Comparison of ENCODE assay signal across 30 cellular contexts in the genomic region with DNA sequence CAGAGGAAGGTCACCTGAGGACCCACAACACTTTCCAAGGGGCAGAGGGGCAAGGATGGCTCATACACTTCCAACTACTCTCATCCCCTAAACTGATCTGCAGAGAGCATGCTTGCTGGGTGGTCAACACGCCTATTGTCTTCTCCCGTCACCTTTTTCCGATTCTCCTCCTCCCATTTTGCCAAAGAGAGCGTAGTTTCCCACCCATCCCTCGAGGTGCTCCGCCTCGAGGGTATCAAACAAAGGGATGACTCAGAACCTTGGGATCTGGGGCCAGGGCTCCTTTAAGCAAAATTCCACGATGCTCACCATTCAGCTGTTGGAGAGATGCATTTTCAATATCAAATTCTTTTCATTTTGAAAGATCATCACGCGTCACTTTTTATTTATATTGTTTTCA.
DNase-seq lines count a peak whose midpoint lies in the region; ATAC-seq, FAIRE-seq and TF ChIP-seq lines count a peak whose summit lies in the region.
"Had no signal": no experiment of that assay in that cellular context is flagged by ENCODE, and none has a peak within 500 bp of the region (broad histone marks: within the 10 kb centered on the region; RNA-seq: fewer than 3 reads in every experiment).

No MANE protein-coding gene starts in this region.

- peak overlapping the region; percentile 72; the same call in 1 of the 2 replicates for H3K18ac ChIP-seq in H1 (ENCODE audit: extremely low read depth, low read length)
- no peak overlapping the region for H3K18ac ChIP-seq in neuronal stem cell (ENCODE audit: low read length)

- no peaks in the 10 kb centered on the region for H3K27me3 ChIP-seq in GM23338 (ENCODE audit: insufficient read depth)
- no peaks in the 10 kb centered on the region for H3K27me3 ChIP-seq in HUES64 (ENCODE audit: insufficient read depth, low read length)
- no peaks in the 10 kb centered on the region for H3K27me3 ChIP-seq in H1 (replicated peaks in 1 of 4; ENCODE audit: control insufficient read depth in 3 of 4, extremely low read depth in 1 of 4, insufficient read depth in 3 of 4, low read length in 3 of 4)
- no peaks in the 10 kb centered on the region for H3K27me3 ChIP-seq in neuronal stem cell (ENCODE audit: control insufficient read depth in 3 of 3, insufficient read depth in 3 of 3, low read depth in 1 of 3, low read length in 3 of 3)
- no peaks in the 10 kb centered on the region for H3K27me3 ChIP-seq in uterus
- H3K27me3 ChIP-seq: BLaER1 treated with 17β-estradiol and CSF1 and Interleukin-3, amounts not matched to agents 10 nM and 100 nM; colonic mucosa; right lobe of liver had no signal

- intact Hi-C loops in OCI-LY7 (cut with micrococcal nuclease; ENCODE audit: unreplicated experiment): no loop called here
- intact Hi-C loops in uterus (cut with DNase I; ENCODE audit: low total_unique reads): loop anchor here (10.0 kb wide), 1 partner anchor 508 kb away; a partner anchor contains a TSS

- H3K9me2 ChIP-seq in GM23338 (ENCODE audit: insufficient read depth): no peaks in the 10 kb centered on the region
- H3K9me2 ChIP-seq in OCI-LY7 (ENCODE audit: insufficient read depth, low read length): no peaks in the 10 kb centered on the region

- H3K9me3 ChIP-seq in HUES64 (ENCODE audit: insufficient read depth, low read depth, low read length): no peaks in the 10 kb centered on the region; the same call in none of the 2 replicates
- peaks cover 0 to under 1% of the 10 kb centered on the region in 2 experiments; a peak in 1 of 4 replicates for H3K9me3 ChIP-seq in H1 (ENCODE audit: insufficient read depth in 2 of 2, low read depth in 1 of 2, low read length in 1 of 2)
- no peaks in the 10 kb centered on the region for H3K9me3 ChIP-seq in neuronal stem cell (replicated peaks in 1 of 2; ENCODE audit: control insufficient read depth in 2 of 2, insufficient read depth in 1 of 2, low read depth in 1 of 2, low read length in 2 of 2)
- H3K9me3 ChIP-seq in OCI-LY7 (ENCODE audit: low read length): no peaks in the 10 kb centered on the region
- H3K9me3 ChIP-seq in uterus: no peaks in the 10 kb centered on the region
- H3K9me3 ChIP-seq: colonic mucosa, neutrophil, right lobe of liver had no signal

- H3K23ac ChIP-seq in H1 (ENCODE audit: insufficient read length): no peak overlapping the region
- H3K23ac ChIP-seq in neuronal stem cell (ENCODE audit: low read depth, low read length, poor library complexity): no peak overlapping the region

- H2BK120ac ChIP-seq in H1 (replicated peaks; ENCODE audit: low read depth, low read length) (peak overlapping the region; percentile 81), neuronal stem cell (ENCODE audit: low read depth, low read length) (no peak overlapping the region)

- H4K8ac ChIP-seq in H1 (ENCODE audit: extremely low read depth, insufficient read depth, low read length) (no peak overlapping the region), neuronal stem cell (ENCODE audit: low read depth, low read length) (no peak overlapping the region)

- no peak overlapping the region for H3K4ac ChIP-seq in H1 (replicated peaks; ENCODE audit: insufficient read length, low read depth, low read length)
- H3K4ac ChIP-seq in neuronal stem cell (ENCODE audit: low read length): no peak overlapping the region

- H3K4me3 ChIP-seq in GM23338 (no peak overlapping the region), HUES64 (ENCODE audit: low read length) (no peak overlapping the region), H1 (ENCODE audit: extremely low read depth in 1 of 4, insufficient read depth in 2 of 4, low read depth in 3 of 4, low read length in 4 of 4) (no peak overlapping the region; a peak in 1 of 8 replicates), neuronal stem cell (ENCODE audit: low read length in 2 of 2) (no peak overlapping the region), OCI-LY7 (ENCODE audit: low read depth, low read length, poor library complexity, severe bottlenecking) (no peak overlapping the region), uterus (no peak overlapping the region)
- H3K4me3 ChIP-seq: BLaER1 treated with 17β-estradiol and CSF1 and Interleukin-3, amounts not matched to agents 10 nM and 100 nM; colonic mucosa; right lobe of liver had no signal

- H2AFZ ChIP-seq in GM23338 (no peak overlapping the region), H1 (ENCODE audit: low read length) (no peak overlapping the region), neuronal stem cell (ENCODE audit: low read length) (no peak overlapping the region), OCI-LY7 (ENCODE audit: low read length) (no peak overlapping the region)

- POLR2A ChIA-PET in H1 (lab: Charles Lee; ENCODE audit: partially characterized antibody): no interaction called here
- POLR2A ChIA-PET in OCI-LY7 (lab: Charles Lee): no interaction called here

- H2AK5ac ChIP-seq in H1 (ENCODE audit: low read depth, low read length): peak overlapping the region; percentile 76; the same call in 1 of the 2 replicates
- H2AK5ac ChIP-seq in neuronal stem cell (ENCODE audit: low read depth, low read length): no peak overlapping the region

- peak overlapping the region; percentile 50; the same call in 1 of the 2 replicates for H3K27ac Mint-ChIP-seq in GM23338
- H3K27ac Mint-ChIP-seq: activated CD4-positive, alpha-beta memory T cell treated with anti-CD3 and anti-CD28 coated beads, Interleukin-2, amount 10 ng/mL, durations not matched to agents 7 days and 5 days; activated naive CD4-positive, alpha-beta T cell treated with anti-CD3 and anti-CD28 coated beads, Interleukin-2, amount 50 U/mL, for 72 hours; activated T-helper 2 cell treated with anti-CD3 and anti-CD28 coated beads, Interferon-gamma antibody, Interleukin-2, Interleukin-4, amounts not matched to agents 10 μg/mL and 5 μg/mL and 100 μg/mL, durations not matched to agents 14 hours and 24 hours and 36 hours; stimulated activated effector memory CD8-positive, alpha-beta T cell treated with anti-CD3 and anti-CD28 coated beads, Interleukin-12 subunit alpha, Interleukin-12 subunit beta, amount 100 ng/mL, for 72 hours; T-helper 1 cell treated with Interleukin-12 subunit alpha and Interleukin-12 subunit beta and Interleukin-4 antibody, amounts not matched to agents 30 μg/mL and 1 μg/mL, for 36 hours had no signal

- H3K27ac ChIP-seq in GM23338 (ENCODE audit: low read depth): peak overlapping the region; percentile 11; the same call in 1 of the 2 replicates
- H3K27ac ChIP-seq in HUES64 (ENCODE audit: low read depth, low read length): peak overlapping the region; percentile 69; the same call in 1 of the 2 replicates
- H3K27ac ChIP-seq in H1 (ENCODE audit: low read depth, low read length): no peak overlapping the region
- no peak overlapping the region for H3K27ac ChIP-seq in neuronal stem cell (replicated peaks; ENCODE audit: low read length)
- no peak overlapping the region for H3K27ac ChIP-seq in OCI-LY7 (ENCODE audit: low read depth, low read length, poor library complexity, severe bottlenecking)
- H3K27ac ChIP-seq in uterus: no peak overlapping the region
- H3K27ac ChIP-seq: BLaER1 treated with 17β-estradiol and CSF1 and Interleukin-3, amounts not matched to agents 10 nM and 100 nM; colonic mucosa; neutrophil; right lobe of liver had no signal

- peak overlapping the region; percentile 76; the same call in 1 of the 2 replicates for H2BK5ac ChIP-seq in H1 (ENCODE audit: low read depth, low read length)
- H2BK5ac ChIP-seq in neuronal stem cell (ENCODE audit: low read length): no peak overlapping the region

- DNase-seq in GM23338 (ENCODE audit: low spot score) (peak; percentile 76), H1 (ENCODE audit: low read depth in 1 of 2, low spot score in 2 of 2) (peak in 1 of 2 experiments; percentile 70), neuronal stem cell (ENCODE audit: low spot score) (peak; percentile 20), COR-L47 (lab: John Stamatoyannopoulos, UW) (no peak), OCI-LY7 (ENCODE audit: low spot score) (no peak), uterus (no peak)
- DNase-seq: activated CD4-positive, alpha-beta memory T cell treated with anti-CD3 and anti-CD28 coated beads, Interleukin-2, amount 10 ng/mL, durations not matched to agents 7 days and 5 days; activated CD4-positive, CD25-positive, alpha-beta regulatory T cell treated with anti-CD3 and anti-CD28 coated beads, Interleukin-2, amount 50 U/mL, for 72 hours; activated CD8-positive, alpha-beta memory T cell treated with anti-CD3 and anti-CD28 coated beads, Interleukin-2, amount 50 U/mL, for 48 hours; colonic mucosa; DND-41; effector memory CD4-positive, alpha-beta T cell; head of caudate nucleus; Kasumi-1; left colon; NCI-H1694; NCI-H524 treated with DMSO at 0.1 percent for 48 hours; NK-92 treated with Interleukin-12 subunit alpha and Interleukin-12 subunit beta, amount 100 ng/mL, for 24 hours; right lobe of liver; stimulated activated CD4-positive, alpha-beta T cell treated with anti-CD3 and anti-CD28 coated beads, Interleukin-12 subunit alpha, Interleukin-12 subunit beta, amount 100 ng/mL, for 4 hours; stimulated activated CD4-positive, alpha-beta T cell treated with anti-CD3 and anti-CD28 coated beads, Interleukin-4, amount 100 ng/mL, for 24 hours had no signal

- no TSS peak for BruUV-seq in OCI-LY7 (replicated peaks; lab: Mats Ljungman, UMichigan)

- no peak for TF ChIP-seq POLR2A in H1 (IDR thresholded peaks at IDR 0.05; ENCODE audit: control extremely low read depth in 1 of 2, low read depth in 2 of 2, low read length in 2 of 2)
- TF ChIP-seq POLR2A in uterus (IDR thresholded peaks at IDR 0.05): no peak

- TF ChIP-seq EP300 in H1 (IDR thresholded peaks at IDR 0.05; ENCODE audit: borderline replicate concordance in 1 of 2, low read depth in 2 of 2, low read length in 2 of 2): no peak

- ATAC-seq in GM23338: peak; percentile 23; the same call in 2 of the 3 replicates
- ATAC-seq: activated naive CD4-positive, alpha-beta T cell treated with anti-CD3 and anti-CD28 coated beads, Interleukin-2, amount 50 U/mL, for 72 hours; left colon; right lobe of liver; stimulated activated effector memory CD8-positive, alpha-beta T cell treated with anti-CD3 and anti-CD28 coated beads, Interleukin-12 subunit alpha, Interleukin-12 subunit beta, amount 100 ng/mL, for 72 hours had no signal

- peak overlapping the region; percentile 95 for H2BK20ac ChIP-seq in H1 (ENCODE audit: low read length)

- H3K4me3 Mint-ChIP-seq in GM23338: no peak overlapping the region; the same call in 2 of the 3 replicates
- H3K4me3 Mint-ChIP-seq: activated CD4-positive, alpha-beta memory T cell treated with anti-CD3 and anti-CD28 coated beads, Interleukin-2, amount 10 ng/mL, durations not matched to agents 7 days and 5 days; stimulated activated effector memory CD8-positive, alpha-beta T cell treated with anti-CD3 and anti-CD28 coated beads, Interleukin-12 subunit alpha, Interleukin-12 subunit beta, amount 100 ng/mL, for 72 hours; T-helper 1 cell treated with Interleukin-12 subunit alpha and Interleukin-12 subunit beta and Interleukin-4 antibody, amounts not matched to agents 30 μg/mL and 1 μg/mL, for 36 hours; type B pancreatic cell had no signal

- H2BK12ac ChIP-seq in H1 (ENCODE audit: low read depth, low read length): peak overlapping the region; percentile 97
- H2BK12ac ChIP-seq in neuronal stem cell (ENCODE audit: low read length): no peak overlapping the region

- peaks cover 2% of the 10 kb centered on the region; the same call in 1 of the 2 replicates for H3K23me2 ChIP-seq in H1 (ENCODE audit: low read depth, low read length)

- H3K36me3 ChIP-seq in GM23338 (ENCODE audit: insufficient read depth) (no peaks in the 10 kb centered on the region), HUES64 (ENCODE audit: insufficient read depth, low read length) (no peaks in the 10 kb centered on the region), H1 (ENCODE audit: control insufficient read depth in 2 of 4, insufficient read depth in 4 of 4, low read length in 3 of 4) (no peaks in the 10 kb centered on the region), neuronal stem cell (replicated peaks in 1 of 2; ENCODE audit: control insufficient read depth in 2 of 2, insufficient read depth in 2 of 2, low read length in 2 of 2) (no peaks in the 10 kb centered on the region), OCI-LY7 (ENCODE audit: insufficient read depth, low read length) (no peaks in the 10 kb centered on the region), uterus (no peaks in the 10 kb centered on the region)
- H3K36me3 ChIP-seq: BLaER1 treated with 17β-estradiol and CSF1 and Interleukin-3, amounts not matched to agents 10 nM and 100 nM; colonic mucosa; neutrophil; right lobe of liver had no signal

- no peak overlapping the region for H3K56ac ChIP-seq in H1 (replicated peaks; ENCODE audit: insufficient read length, low read depth, low read length)

- FAIRE-seq in H1 (lab: Jason Lieb, UNC): no peak
- FAIRE-seq: GM12892 had no signal

- no peaks in the 10 kb centered on the region for H3F3A ChIP-seq in GM23338 (replicated peaks; ENCODE audit: low read depth)

- peaks cover 11% of the 10 kb centered on the region for H3K27me3 Mint-ChIP-seq in GM23338 (ENCODE audit: insufficient read depth, low read depth, poor library complexity)

- H4K5ac ChIP-seq in H1 (ENCODE audit: insufficient read length, low read depth, low read length): no peak overlapping the region

- no peak overlapping the region for H3K9ac ChIP-seq in HUES64 (ENCODE audit: low read depth, low read length)
- no peak overlapping the region for H3K9ac ChIP-seq in H1 (replicated peaks in 1 of 4; ENCODE audit: extremely low read depth in 1 of 4, low read depth in 3 of 4, low read length in 3 of 4)
- no peak overlapping the region for H3K9ac ChIP-seq in neuronal stem cell (ENCODE audit: low read depth, low read length, poor library complexity)
- H3K9ac ChIP-seq: BLaER1 treated with 17β-estradiol and CSF1 and Interleukin-3, amounts not matched to agents 10 nM and 100 nM had no signal

- H4K20me1 ChIP-seq in GM23338 (replicated peaks; ENCODE audit: insufficient read depth) (no peaks in the 10 kb centered on the region), H1 (replicated peaks in 1 of 2; ENCODE audit: control insufficient read depth in 1 of 2, insufficient read depth in 2 of 2, low read length in 2 of 2) (no peaks in the 10 kb centered on the region), OCI-LY7 (ENCODE audit: insufficient read depth, low read length) (no peaks in the 10 kb centered on the region)
- H4K20me1 ChIP-seq: BLaER1 treated with 17β-estradiol and CSF1 and Interleukin-3, amounts not matched to agents 10 nM and 100 nM had no signal

- H2BK15ac ChIP-seq in H1 (ENCODE audit: low read length): no peak overlapping the region
- H2BK15ac ChIP-seq in neuronal stem cell (ENCODE audit: low read length): no peak overlapping the region

- peak overlapping the region; percentile 32 for H4K91ac ChIP-seq in H1 (replicated peaks; ENCODE audit: insufficient read length, low read length)
- H4K91ac ChIP-seq in neuronal stem cell (ENCODE audit: low read depth, low read length, poor library complexity): no peak overlapping the region

- CTCF ChIA-PET in H1 (lab: Charles Lee; ENCODE audit: partially characterized antibody) (interaction anchor here (1.4 to 1.7 kb wide), 2 partner anchors 328 to 616 kb away, joined by 5 read pairs; no protein-coding TSS in a partner anchor), OCI-LY7 (lab: Charles Lee; ENCODE audit: unreplicated experiment) (no interaction called here)

- TF ChIP-seq RAD21 in H1 (IDR thresholded peaks at IDR 0.05 in 1 of 2, conservative IDR thresholded peaks at IDR 0.05 in 1 of 2; ENCODE audit: low read depth in 2 of 2, low read length in 2 of 2): no peak

- H3K79me2 ChIP-seq in GM23338 (replicated peaks; ENCODE audit: insufficient read depth): no peaks in the 10 kb centered on the region
- H3K79me2 ChIP-seq in H1 (ENCODE audit: control insufficient read depth in 1 of 2, insufficient read depth in 2 of 2, low read length in 2 of 2): no peaks in the 10 kb centered on the region
- no peaks in the 10 kb centered on the region for H3K79me2 ChIP-seq in OCI-LY7 (ENCODE audit: insufficient read depth, low read depth, low read length)

- H3K14ac ChIP-seq in H1 (ENCODE audit: insufficient read length) (no peak overlapping the region), neuronal stem cell (ENCODE audit: low read length) (no peak overlapping the region)

- WGBS in HUES64: 18% methylated on average over 8 of the region's 10 CpGs
- 54% methylated on average over 10 of the region's 10 CpGs; no CpG with 5 or more reads in 1 of the 2 experiments for WGBS in H1 (ENCODE audit: extremely low coverage in 1 of 2, insufficient coverage in 1 of 2, insufficient read length in 1 of 2, insufficient replicate concordance in 2 of 2, low coverage in 1 of 2, low lambda C conversion rate in 2 of 2, missing lambda C conversion rate in 1 of 2), 2 experiments
- WGBS in neuronal stem cell (ENCODE audit: extremely low coverage in 2 of 2, insufficient read length in 2 of 2, insufficient replicate concordance in 1 of 2), 2 donors: no CpG with 5 or more reads among the region's 10 CpGs

- H3K4me1 Mint-ChIP-seq in GM23338: peaks cover 52% of the 10 kb centered on the region
- H3K4me1 Mint-ChIP-seq: activated CD4-positive, alpha-beta memory T cell treated with anti-CD3 and anti-CD28 coated beads, Interleukin-2, amount 10 ng/mL, durations not matched to agents 7 days and 5 days; stimulated activated effector memory CD8-positive, alpha-beta T cell treated with anti-CD3 and anti-CD28 coated beads, Interleukin-12 subunit alpha, Interleukin-12 subunit beta, amount 100 ng/mL, for 72 hours had no signal

- H3K36me3 Mint-ChIP-seq in GM23338 (ENCODE audit: low read depth): no peaks in the 10 kb centered on the region; the same call in 2 of the 3 replicates
- H3K36me3 Mint-ChIP-seq: activated naive CD4-positive, alpha-beta T cell treated with anti-CD3 and anti-CD28 coated beads, Interleukin-2, amount 50 U/mL, for 72 hours; stimulated activated effector memory CD8-positive, alpha-beta T cell treated with anti-CD3 and anti-CD28 coated beads, Interleukin-12 subunit alpha, Interleukin-12 subunit beta, amount 100 ng/mL, for 72 hours; type B pancreatic cell had no signal

- H3K9me3 Mint-ChIP-seq in GM23338: no peaks in the 10 kb centered on the region
- H3K9me3 Mint-ChIP-seq: activated CD4-positive, alpha-beta memory T cell treated with anti-CD3 and anti-CD28 coated beads, Interleukin-2, amount 10 ng/mL, durations not matched to agents 7 days and 5 days; activated naive CD4-positive, alpha-beta T cell treated with anti-CD3 and anti-CD28 coated beads, Interleukin-2, amount 50 U/mL, for 72 hours; activated T-helper 2 cell treated with anti-CD3 and anti-CD28 coated beads, Interferon-gamma antibody, Interleukin-2, Interleukin-4, amounts not matched to agents 10 μg/mL and 5 μg/mL and 100 μg/mL, durations not matched to agents 14 hours and 24 hours and 36 hours; stimulated activated effector memory CD8-positive, alpha-beta T cell treated with anti-CD3 and anti-CD28 coated beads, Interleukin-12 subunit alpha, Interleukin-12 subunit beta, amount 100 ng/mL, for 72 hours; T-helper 1 cell treated with Interleukin-12 subunit alpha and Interleukin-12 subunit beta and Interleukin-4 antibody, amounts not matched to agents 30 μg/mL and 1 μg/mL, for 36 hours; type B pancreatic cell had no signal

- H3K4me2 ChIP-seq in GM23338 (peak overlapping the region; percentile 63), H1 (ENCODE audit: insufficient read depth in 1 of 2, low read depth in 2 of 2, low read length in 2 of 2) (peak overlapping the region; percentile 25 to 52; a peak in 3 of 4 replicates), neuronal stem cell (ENCODE audit: insufficient read depth, low read length, poor library complexity, severe bottlenecking) (no peak overlapping the region), OCI-LY7 (ENCODE audit: low read length) (no peak overlapping the region)
- H3K4me2 ChIP-seq: BLaER1 treated with 17β-estradiol and CSF1 and Interleukin-3, amounts not matched to agents 10 nM and 100 nM had no signal

- TF ChIP-seq CTCF in GM23338 (conservative IDR thresholded peaks at IDR 0.05; ENCODE audit: low read depth in 2 of 2): no peak
- TF ChIP-seq CTCF in H1 (IDR thresholded peaks at IDR 0.05; ENCODE audit: control extremely low read depth in 1 of 3, insufficient read depth in 1 of 3, low read depth in 1 of 3, low read length in 3 of 3): no peak
- TF ChIP-seq CTCF in OCI-LY7 (conservative IDR thresholded peaks at IDR 0.05; ENCODE audit: low read length): no peak
- TF ChIP-seq CTCF in uterus (IDR thresholded peaks at IDR 0.05): no peak

- H3K4me1 ChIP-seq in GM23338 (ENCODE audit: insufficient read depth) (peaks cover 47% of the 10 kb centered on the region), HUES64 (ENCODE audit: insufficient read depth, low read length) (peaks cover 58% of the 10 kb centered on the region), H1 (replicated peaks in 1 of 4; ENCODE audit: control insufficient read depth in 3 of 4, insufficient read depth in 4 of 4, low read length in 3 of 4) (peaks cover 6 to 23% (median 11%) of the 10 kb centered on the region in 4 experiments), neuronal stem cell (ENCODE audit: control insufficient read depth in 2 of 2, insufficient read depth in 1 of 2, low read depth in 1 of 2, low read length in 2 of 2) (peaks cover 30 to 32% of the 10 kb centered on the region in 2 donors), OCI-LY7 (ENCODE audit: insufficient read depth, low read length, poor library complexity, severe bottlenecking) (no peaks in the 10 kb centered on the region), uterus (peaks cover 0 to 6% of the 10 kb centered on the region in 2 donors)
- H3K4me1 ChIP-seq: colonic mucosa, right lobe of liver had no signal

- H3K79me1 ChIP-seq in H1 (ENCODE audit: low read depth, low read length) (no peaks in the 10 kb centered on the region), neuronal stem cell (ENCODE audit: low read depth, low read length) (no peaks in the 10 kb centered on the region)

Comparison
In these comparisons a context has a peak if more than half of its experiments do, and no peak if none do; other contexts are left out.
1. DNase-seq: peak in GM23338 (single experiment) and neuronal stem cell (single experiment); none in COR-L47 (single experiment), OCI-LY7 (single experiment) and uterus (0 of 2).
2. H3K27ac ChIP-seq: peak in GM23338 (single experiment) and HUES64 (single experiment); none in H1 (single experiment), neuronal stem cell (single experiment), OCI-LY7 (single experiment) and uterus (0 of 2).
3. H3K4me2 ChIP-seq: peak in GM23338 (single experiment) and H1 (2 of 2); none in neuronal stem cell (single experiment) and OCI-LY7 (single experiment).